ENCODE assay signal across 8 cellular contexts in the genomic region with DNA sequence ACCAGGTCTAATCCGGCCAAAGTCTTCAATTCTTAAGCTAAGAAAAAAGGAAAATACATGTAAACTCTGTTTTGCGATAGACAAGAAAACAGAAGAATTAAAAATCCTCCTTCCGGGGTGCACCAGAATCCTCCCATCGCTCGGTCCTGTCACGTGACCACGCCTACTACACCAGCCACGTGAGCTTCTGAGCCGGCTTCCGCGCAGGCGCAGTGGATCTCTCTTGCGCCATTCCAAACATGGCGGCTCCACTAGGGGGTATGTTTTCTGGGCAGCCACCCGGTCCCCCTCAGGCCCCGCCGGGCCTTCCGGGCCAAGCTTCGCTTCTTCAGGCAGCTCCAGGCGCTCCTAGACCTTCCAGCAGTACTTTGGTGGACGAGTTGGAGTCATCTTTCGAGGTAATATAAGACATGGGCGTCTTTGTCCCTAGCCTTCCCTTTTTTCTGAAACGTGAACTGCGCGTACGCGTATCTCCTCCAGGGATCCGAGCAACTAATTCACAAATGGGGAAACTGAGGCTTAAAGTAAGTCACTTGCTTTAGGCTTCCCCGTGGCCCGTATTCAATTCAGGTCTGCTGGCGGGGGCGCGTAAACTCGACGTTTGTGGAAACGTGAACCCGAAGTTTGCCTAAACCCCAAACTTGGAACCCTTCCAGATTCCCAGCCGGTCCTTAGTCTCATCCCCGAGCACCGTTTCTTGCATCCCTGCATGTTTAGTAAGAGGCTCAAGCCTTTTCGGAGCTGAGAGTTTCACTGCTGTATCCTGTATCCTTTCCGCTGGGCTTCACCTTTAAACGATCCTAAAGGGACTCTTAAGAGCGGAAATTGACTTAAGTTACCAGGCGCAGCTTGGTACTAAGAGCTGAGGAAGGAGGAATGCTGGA. TPM values are rescaled to one million over a fixed set of nuclear protein-coding genes. Genes with fewer than 3 reads are reported as not detected.
A peak's percentile ranks its signal among the peaks of the same experiment; 100 is the strongest.
DNase-seq lines count a peak whose midpoint lies in the region; ATAC-seq, FAIRE-seq and TF ChIP-seq lines count a peak whose summit lies in the region.

A gene with protein sequence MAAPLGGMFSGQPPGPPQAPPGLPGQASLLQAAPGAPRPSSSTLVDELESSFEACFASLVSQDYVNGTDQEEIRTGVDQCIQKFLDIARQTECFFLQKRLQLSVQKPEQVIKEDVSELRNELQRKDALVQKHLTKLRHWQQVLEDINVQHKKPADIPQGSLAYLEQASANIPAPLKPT (plus strand): TSS at position 226 of the 884 bp plus-strand sequence. CDS start 14 bp downstream, at position 240.

- no peak for TF ChIP-seq CTCF in D721Med (IDR thresholded peaks at IDR 0.05; ENCODE audit: insufficient read depth, missing control alignments)
- TF ChIP-seq CTCF in OCI-LY7 (conservative IDR thresholded peaks at IDR 0.05; ENCODE audit: low read length) = no peak
- no peak for TF ChIP-seq CTCF in epithelial cell of esophagus (IDR thresholded peaks at IDR 0.05; ENCODE audit: insufficient read depth, low read depth, low read length, missing control alignments)

- no peaks in the 10 kb centered on the region for H3K27me3 ChIP-seq in HUES64 (ENCODE audit: insufficient read depth, low read length)
- H3K27me3 ChIP-seq in mononuclear cell (ENCODE audit: insufficient read depth, low read length) = no peaks in the 10 kb centered on the region

- BruUV-seq in OCI-LY7 (replicated peaks; lab: Mats Ljungman, UMichigan) = TSS peak; percentile 93

- peak within 1 kb of the TSS; percentile 90 for H3K4me2 ChIP-seq in OCI-LY7 (ENCODE audit: low read length)

- no peaks in the 10 kb centered on the region for H3K9me3 ChIP-seq in HUES64 (ENCODE audit: insufficient read depth, low read depth, low read length)
- no peaks in the 10 kb centered on the region for H3K9me3 ChIP-seq in OCI-LY7 (ENCODE audit: low read length)
- H3K9me3 ChIP-seq in mononuclear cell (ENCODE audit: low read depth, low read length) = no peaks in the 10 kb centered on the region

- POLR2A ChIA-PET in OCI-LY7 (lab: Charles Lee) = interaction anchor here (0.8 to 2.6 kb wide), 17 partner anchors 9 to 64 kb away, joined by 3 to 19 read pairs (median 5); a partner anchor contains a TSS

- peak within 1 kb of the TSS; percentile 96 for H3K9ac ChIP-seq in HUES64 (ENCODE audit: low read depth, low read length)

- H4K20me1 ChIP-seq in OCI-LY7 (ENCODE audit: insufficient read depth, low read length) = peaks cover 13% of the 10 kb centered on the region; the same call in 1 of the 2 replicates

- H3K4me3 ChIP-seq in HUES64 (ENCODE audit: low read length) (peak within 1 kb of the TSS; percentile 90), OCI-LY7 (ENCODE audit: low read depth, low read length, poor library complexity, severe bottlenecking) (peak within 1 kb of the TSS; percentile 88), epithelial cell of esophagus (ENCODE audit: low read length) (peak within 1 kb of the TSS; percentile 94), mononuclear cell (ENCODE audit: low read length) (peak within 1 kb of the TSS; percentile 98)

- H3K27ac ChIP-seq in HUES64 (ENCODE audit: low read depth, low read length) = peak within 1 kb of the TSS; percentile 82
- H3K27ac ChIP-seq in OCI-LY7 (ENCODE audit: low read depth, low read length, poor library complexity, severe bottlenecking) = peak within 1 kb of the TSS; percentile 52

- peak; percentile 99 for DNase-seq in D721Med (ENCODE audit: insufficient read length, low spot score)
- DNase-seq in OCI-LY7 (ENCODE audit: low spot score) = peak; percentile 98
- DNase-seq in activated T-cell treated with anti-CD3 and anti-CD28 coated beads for 1 hour (ENCODE audit: low read depth) = peak; percentile 95
- DNase-seq in epithelial cell of esophagus (ENCODE audit: low read depth) = peak; percentile 94
- DNase-seq in stimulated activated CD8-positive, alpha-beta memory T cell treated with anti-CD3 and anti-CD28 coated beads, Interleukin-4, amount 100 ng/mL, for 1 hour (ENCODE audit: low read depth in 2 of 2, low spot score in 1 of 2) = peak; percentile 93 to 94

- no peaks in the 10 kb centered on the region for H3K9me2 ChIP-seq in OCI-LY7 (ENCODE audit: insufficient read depth, low read length)

- peak within 1 kb of the TSS; percentile 95 for H2AFZ ChIP-seq in OCI-LY7 (ENCODE audit: low read length)

- FAIRE-seq in D721Med (lab: Jason Lieb, UNC) = no peak

- peak; percentile 95 for ATAC-seq in GM21447 (IDR thresholded peaks at IDR 0.05; ENCODE audit: unreplicated experiment)

- H3K36me3 ChIP-seq in HUES64 (ENCODE audit: insufficient read depth, low read length) (peaks cover 31% of the 10 kb centered on the region), OCI-LY7 (ENCODE audit: insufficient read depth, low read length) (peaks cover 39% of the 10 kb centered on the region)

- no peaks in the 10 kb centered on the region for H3K4me1 ChIP-seq in HUES64 (ENCODE audit: insufficient read depth, low read length)
- peaks cover 32% of the 10 kb centered on the region for H3K4me1 ChIP-seq in OCI-LY7 (ENCODE audit: insufficient read depth, low read length, poor library complexity, severe bottlenecking)
- peaks cover 47% of the 10 kb centered on the region for H3K4me1 ChIP-seq in mononuclear cell (ENCODE audit: insufficient read depth, low read length)

- intact Hi-C loops in OCI-LY7 (cut with micrococcal nuclease; ENCODE audit: unreplicated experiment) = loop anchor here (1.0 kb wide), 3 partner anchors 19 to 196 kb away; a partner anchor contains a TSS

- peaks cover 57% of the 10 kb centered on the region for H3K79me2 ChIP-seq in OCI-LY7 (ENCODE audit: insufficient read depth, low read depth, low read length)

- CTCF ChIA-PET in OCI-LY7 (lab: Charles Lee; ENCODE audit: unreplicated experiment) = interaction anchor here (0.6 kb wide), 1 partner anchor 110 kb away, joined by 3 read pairs; no protein-coding TSS in a partner anchor

- under 1% methylated on average over 45 of the region's 46 CpGs for WGBS in HUES64

RNA-seq across cellular contexts. Expression of the gene that starts here (rescaled TPM):
- 42.4 TPM for polyA plus RNA-seq in HUES64 (2013, experiment 1 of 2)
- polyA plus RNA-seq in HUES64 (2013, experiment 2 of 2) = 47.5 TPM
- total RNA-seq in OCI-LY7 (2014; rRNA removed; shearing (Covaris generic)) = 20.7 and 27.0 TPM in 2 replicates
- total RNA-seq in OCI-LY7 (2022) (78.2 and 86.2 TPM in 2 replicates), mononuclear cell (18.5 TPM)

Comparison
In these comparisons a context has a peak if more than half of its experiments do, and no peak if none do; other contexts are left out.
1. Peak in every context shown above with its lines: DNase-seq, ATAC-seq, H3K4me3 ChIP-seq and H3K27ac ChIP-seq.